In genomic region chr9:98575379-98576346, GRCh38 we compare ENCODE assay signal across 8 cellular contexts.
DNase-seq lines count a peak whose midpoint lies in the region; ATAC-seq and TF ChIP-seq lines count a peak whose summit lies in the region.

No MANE protein-coding gene starts in this region.

- no peak overlapping the region for H3K27ac ChIP-seq in fibroblast of lung (ENCODE audit: insufficient read depth, low read length)
- H3K27ac ChIP-seq in CD8-positive, alpha-beta memory T cell (ENCODE audit: low read depth, low read length) = no peak overlapping the region

- H3K36me3 Mint-ChIP-seq in CD8-positive, alpha-beta memory T cell = no peaks in the 10 kb centered on the region

- no peaks in the 10 kb centered on the region for H3K36me3 ChIP-seq in fibroblast of lung (ENCODE audit: control insufficient read depth, insufficient read depth, low read length)
- no peaks in the 10 kb centered on the region for H3K36me3 ChIP-seq in CD8-positive, alpha-beta memory T cell (ENCODE audit: insufficient read depth, low read length)

- H2AFZ ChIP-seq in fibroblast of lung (ENCODE audit: low read length) = no peak overlapping the region

- CTCF ChIA-PET in CD8-positive, alpha-beta memory T cell (lab: Charles Lee) = no interaction called here

- H3K27me3 ChIP-seq in fibroblast of lung (ENCODE audit: control insufficient read depth, insufficient read depth, low read length) = peaks cover 2% of the 10 kb centered on the region
- peaks cover 3% of the 10 kb centered on the region for H3K27me3 ChIP-seq in CD8-positive, alpha-beta memory T cell (ENCODE audit: insufficient read depth, low read length, poor library complexity, severe bottlenecking)

- H3K27ac Mint-ChIP-seq in CD8-positive, alpha-beta memory T cell = peak overlapping the region in 4 of 8 donors; percentile 20 to 71 (median 34)

- no peak for TF ChIP-seq CTCF in fibroblast of lung (conservative IDR thresholded peaks at IDR 0.05 in 1 of 2, IDR thresholded peaks at IDR 0.05 in 1 of 2; ENCODE audit: low read depth in 1 of 2, low read length in 2 of 2)

- H3K9ac ChIP-seq in fibroblast of lung (ENCODE audit: insufficient read depth, low read length) = no peak overlapping the region

- ATAC-seq in GM18867 (IDR thresholded peaks at IDR 0.05; ENCODE audit: unreplicated experiment) (peak; percentile 84), HG02970 (IDR thresholded peaks at IDR 0.05; ENCODE audit: low FRiP score, unreplicated experiment) (peak; percentile 56)

- H3K4me3 ChIP-seq in fibroblast of lung (replicated peaks in 1 of 4; ENCODE audit: control extremely low read depth in 1 of 4, insufficient read depth in 1 of 4, low read depth in 3 of 4, low read length in 4 of 4) = no peak overlapping the region
- H3K4me3 ChIP-seq in CD8-positive, alpha-beta memory T cell (ENCODE audit: low read length) = no peak overlapping the region

- peak overlapping the region in 3 of 7 donors; percentile 26 to 72 (median 59) for H3K4me3 Mint-ChIP-seq in CD8-positive, alpha-beta memory T cell

- DNase-seq in AG08395 (ENCODE audit: low spot score) (peak; percentile 48), OCI-M1 (lab: John Stamatoyannopoulos, UW) (peak; percentile 87), fibroblast of lung (ENCODE audit: low read depth in 2 of 2) (peak; percentile 65 to 96), OCI-M2 (lab: John Stamatoyannopoulos, UW; ENCODE audit: unreplicated experiment) (no peak), NCI-H146 treated with DMSO at 0.1 percent for 48 hours (lab: John Stamatoyannopoulos, UW; ENCODE audit: unreplicated experiment) (no peak)
- DNase-seq in CD8-positive, alpha-beta memory T cell = no peak

- POLR2A ChIA-PET in CD8-positive, alpha-beta memory T cell (lab: Charles Lee) = no interaction called here

- peaks cover 0 to 2% (median 0%) of the 10 kb centered on the region in 5 donors for H3K9me3 Mint-ChIP-seq in CD8-positive, alpha-beta memory T cell

- no peaks in the 10 kb centered on the region for H3K79me2 ChIP-seq in fibroblast of lung (ENCODE audit: control insufficient read depth, insufficient read depth, low read length)

- peaks cover 16 to 20% (median 17%) of the 10 kb centered on the region in 3 donors for H3K4me1 Mint-ChIP-seq in CD8-positive, alpha-beta memory T cell

- H4K20me1 ChIP-seq in fibroblast of lung (ENCODE audit: control insufficient read depth, extremely low read depth, insufficient read depth, low read length) = no peaks in the 10 kb centered on the region

- H3K4me1 ChIP-seq in fibroblast of lung (ENCODE audit: control insufficient read depth, extremely low read depth, insufficient read depth, low read length) = no peaks in the 10 kb centered on the region
- peaks cover 10% of the 10 kb centered on the region for H3K4me1 ChIP-seq in CD8-positive, alpha-beta memory T cell (ENCODE audit: insufficient read depth, low read length)

- H3K9me3 ChIP-seq in fibroblast of lung (ENCODE audit: control insufficient read depth, insufficient read depth, low read depth, low read length) = no peaks in the 10 kb centered on the region
- no peaks in the 10 kb centered on the region for H3K9me3 ChIP-seq in CD8-positive, alpha-beta memory T cell (ENCODE audit: low read length)

- H3K27me3 Mint-ChIP-seq in CD8-positive, alpha-beta memory T cell = peaks cover 4 to 21% of the 10 kb centered on the region in 2 donors

- no peak overlapping the region for H3K4me2 ChIP-seq in fibroblast of lung (ENCODE audit: extremely low read depth, insufficient read depth, low read length)

Comparison
In these comparisons a context has a peak if more than half of its experiments do, and no peak if none do; other contexts are left out.
1. DNase-seq: peak in AG08395 (single experiment), OCI-M1 (single experiment) and fibroblast of lung (2 of 2); none in OCI-M2 (single experiment), NCI-H146 treated with DMSO at 0.1 percent for 48 hours (single experiment) and CD8-positive, alpha-beta memory T cell (0 of 5).